In the genomic region with DNA sequence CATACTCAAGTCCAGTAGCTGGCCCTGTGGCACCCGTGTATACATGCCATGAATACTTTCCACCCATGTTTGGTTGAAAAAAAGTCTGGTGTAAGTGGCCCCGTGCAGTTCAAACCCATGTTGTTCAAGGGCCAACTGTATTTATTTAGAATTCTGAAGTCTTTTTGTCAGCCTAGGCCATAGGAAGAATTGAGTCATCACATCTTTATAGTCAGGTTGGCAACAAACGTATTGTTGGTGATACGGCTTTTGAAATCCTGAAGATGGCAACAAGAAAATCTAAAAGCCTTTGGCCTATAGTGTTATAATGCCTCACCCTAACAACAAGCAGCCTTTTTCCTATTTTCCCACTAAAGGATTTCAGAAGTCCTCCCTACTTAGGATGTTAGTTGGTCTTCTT, we compare ENCODE assay signal across 15 cellular contexts.
"Had no signal": no experiment of that assay in that cellular context is flagged by ENCODE, and none has a peak within 500 bp of the region (broad histone marks: within the 10 kb centered on the region; RNA-seq: fewer than 3 reads in every experiment).

No MANE protein-coding gene starts in this region.

- H3K36me3 ChIP-seq: gastroesophageal sphincter, neutrophil, spleen had no signal

- H3K27me3 ChIP-seq: gastroesophageal sphincter, neutrophil, spleen had no signal

- H3K4me1 ChIP-seq: spleen had no signal

- H3K4me3 ChIP-seq: gastroesophageal sphincter, spleen had no signal

- H3K27ac ChIP-seq: gastroesophageal sphincter, neutrophil, spleen had no signal

- DNase-seq: cerebellar nuclear complex; glutamatergic neuron; kidney; left colon; mammary epithelial cell; naive thymus-derived CD4-positive, alpha-beta T cell; nephron progenitor cell; spleen; stimulated activated CD4-positive, alpha-beta T cell treated with anti-CD3 and anti-CD28 coated beads, Interleukin-15, amount 100 ng/mL, for 24 hours; stimulated activated CD4-positive, alpha-beta T cell treated with anti-CD3 and anti-CD28 coated beads, Interleukin-1b, Interleukin-23, amount 100 ng/mL, for 48 hours; stimulated activated CD4-positive, alpha-beta T cell treated with anti-CD3 and anti-CD28 coated beads, Interleukin-4, amount 100 ng/mL, for 4 hours; stimulated activated naive B cell treated with anti-CD40 and anti-IgM and Interleukin-4, amounts not matched to agents 10 μg/mL and 1 μg/mL and 100 μg/mL, for 72 hours; stimulated activated naive CD8-positive, alpha-beta T cell treated with anti-CD3 and anti-CD28 coated beads, Interleukin-15, amount 100 ng/mL, for 72 hours had no signal

- H3K9me3 ChIP-seq: gastroesophageal sphincter, neutrophil, spleen had no signal
